In the genomic region with DNA sequence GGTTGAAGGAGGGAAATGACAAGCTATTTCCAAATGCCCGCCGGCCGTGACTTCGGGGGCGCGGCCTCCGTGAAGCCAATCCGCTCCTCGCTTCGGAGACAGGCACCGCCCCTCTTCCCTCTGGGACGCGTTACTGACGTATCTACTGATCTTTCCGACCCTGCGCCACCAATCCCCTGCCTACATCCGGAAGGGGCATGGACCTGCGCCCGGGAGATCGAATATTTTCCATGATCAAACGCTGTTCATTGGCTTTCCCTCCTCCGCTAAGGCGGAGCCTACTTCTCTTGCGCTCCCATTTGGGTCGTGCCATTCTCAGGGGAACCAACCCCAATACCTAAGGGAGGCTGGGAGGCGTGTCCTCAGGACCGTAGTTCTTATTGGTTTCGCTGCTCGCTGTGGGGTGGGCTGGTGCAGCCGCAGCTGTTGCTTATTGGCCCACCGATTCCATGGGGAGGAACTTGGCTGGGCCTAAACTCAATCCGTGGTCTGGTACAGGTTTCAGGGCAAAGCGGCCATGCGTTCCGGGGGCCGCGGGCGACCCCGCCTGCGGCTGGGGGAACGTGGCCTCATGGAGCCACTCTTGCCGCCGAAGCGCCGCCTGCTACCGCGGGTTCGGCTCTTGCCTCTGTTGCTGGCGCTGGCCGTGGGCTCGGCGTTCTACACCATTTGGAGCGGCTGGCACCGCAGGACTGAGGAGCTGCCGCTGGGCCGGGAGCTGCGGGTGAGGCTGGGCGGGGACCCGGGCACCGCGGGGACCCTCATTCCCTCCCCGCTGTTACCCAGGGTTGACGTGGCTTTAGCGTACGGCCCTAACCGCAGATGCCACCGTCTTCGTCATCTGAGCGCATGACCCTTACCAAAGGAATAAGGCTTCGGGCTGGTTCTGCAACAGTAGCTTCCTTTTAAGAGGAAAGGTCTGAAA, we compare ENCODE assay signal across 1 cellular context.
TF ChIP-seq lines count a peak whose summit lies in the region.

Gene QPCTL, plus strand, starts transcription at position 480 of the 925 bp plus-strand sequence. Its CDS starts 38 bp downstream, at position 518.

TF ChIP-seq in K562, 482 proteins besides CTCF, POLR2A, EP300 and RAD21 (continued from another document and continues in another):
- TF ChIP-seq MTA1 (IDR thresholded peaks at IDR 0.05; ENCODE audit: borderline replicate concordance): peak; percentile 83
- TF ChIP-seq GMEB1 (CRISPR knock-in tag; IDR thresholded peaks at IDR 0.05): no peak
- no peak for TF ChIP-seq SMC3 (conservative IDR thresholded peaks at IDR 0.05; ENCODE audit: insufficient read depth, low read depth, low read length)
- TF ChIP-seq, protein P1, sequence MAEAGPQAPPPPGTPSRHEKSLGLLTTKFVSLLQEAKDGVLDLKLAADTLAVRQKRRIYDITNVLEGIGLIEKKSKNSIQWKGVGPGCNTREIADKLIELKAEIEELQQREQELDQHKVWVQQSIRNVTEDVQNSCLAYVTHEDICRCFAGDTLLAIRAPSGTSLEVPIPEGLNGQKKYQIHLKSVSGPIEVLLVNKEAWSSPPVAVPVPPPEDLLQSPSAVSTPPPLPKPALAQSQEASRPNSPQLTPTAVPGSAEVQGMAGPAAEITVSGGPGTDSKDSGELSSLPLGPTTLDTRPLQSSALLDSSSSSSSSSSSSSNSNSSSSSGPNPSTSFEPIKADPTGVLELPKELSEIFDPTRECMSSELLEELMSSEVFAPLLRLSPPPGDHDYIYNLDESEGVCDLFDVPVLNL (CRISPR knock-in tag; IDR thresholded peaks at IDR 0.05; ENCODE audit: low read depth): peak; percentile 94; the same call in 1 of the 2 replicates
- 0 out of 2 replicates have a peak, but pooled peaks have one; percentile 27 for TF ChIP-seq FOXK1 (CRISPR knock-in tag; IDR thresholded peaks at IDR 0.05; ENCODE audit: borderline replicate concordance)
- no peak for TF ChIP-seq ZNF3 (CRISPR knock-in tag; IDR thresholded peaks at IDR 0.05)
- no peak for TF ChIP-seq GATAD2A (IDR thresholded peaks at IDR 0.05)
- TF ChIP-seq PPARD (CRISPR knock-in tag; IDR thresholded peaks at IDR 0.05): no peak
- TF ChIP-seq ADNP (tag; IDR thresholded peaks at IDR 0.05): no peak
- peak; percentile 95 for TF ChIP-seq POLR2G (IDR thresholded peaks at IDR 0.05; ENCODE audit: low read depth, low read length)
- peak; percentile 100 for TF ChIP-seq CC2D1A (IDR thresholded peaks at IDR 0.05)
- no peak for TF ChIP-seq NFATC3 (IDR thresholded peaks at IDR 0.05)
- TF ChIP-seq ZNF134 (CRISPR knock-in tag; conservative IDR thresholded peaks at IDR 0.05): no peak
- no peak for TF ChIP-seq STAT5A (IDR thresholded peaks at IDR 0.05; ENCODE audit: borderline replicate concordance, low read length)
- TF ChIP-seq RAD51 (IDR thresholded peaks at IDR 0.05; ENCODE audit: borderline replicate concordance, low read depth): peak; percentile 19; the same call in 1 of the 2 replicates
- no peak for TF ChIP-seq DEAF1 (CRISPR knock-in tag; IDR thresholded peaks at IDR 0.05)
- TF ChIP-seq PHF8 (IDR thresholded peaks at IDR 0.05; ENCODE audit: borderline replicate concordance, low read length): peak; percentile 85; the same call in 1 of the 2 replicates
- no peak for TF ChIP-seq SRSF7 (optimal IDR thresholded peaks at IDR 0.05; ENCODE audit: low read depth, low read length)
- no peak for TF ChIP-seq U2AF2 (optimal IDR thresholded peaks at IDR 0.05; ENCODE audit: low read depth, low read length)
- no peak for TF ChIP-seq TARDBP (IDR thresholded peaks at IDR 0.05)
- TF ChIP-seq RCOR1 (IDR thresholded peaks at IDR 0.05; ENCODE audit: borderline replicate concordance in 1 of 2, low read depth in 2 of 2, low read length in 2 of 2): no peak; a peak in 1 of 4 replicates
- peak; percentile 79; the same call in 1 of the 2 replicates for TF ChIP-seq SPI1 (IDR thresholded peaks at IDR 0.05; ENCODE audit: borderline replicate concordance, low read depth, low read length)
- TF ChIP-seq POLR2B (IDR thresholded peaks at IDR 0.05; ENCODE audit: low read depth, partially characterized antibody): peak; percentile 60
- no peak for TF ChIP-seq COPS2 (conservative IDR thresholded peaks at IDR 0.05)
- TF ChIP-seq CHD1 (IDR thresholded peaks at IDR 0.05; ENCODE audit: low read length): peak; percentile 73
- TF ChIP-seq RFX7 (CRISPR knock-in tag; IDR thresholded peaks at IDR 0.05): no peak
- 0 out of 2 replicates have a peak, but pooled peaks have one; percentile 71 for TF ChIP-seq RB1 (IDR thresholded peaks at IDR 0.05; ENCODE audit: low read depth)
- no peak for TF ChIP-seq PURB (CRISPR knock-in tag; IDR thresholded peaks at IDR 0.05; ENCODE audit: low read depth)
- no peak for TF ChIP-seq ZNF395 (CRISPR knock-in tag; IDR thresholded peaks at IDR 0.05)
- TF ChIP-seq HCFC1 (IDR thresholded peaks at IDR 0.05; ENCODE audit: low read depth, low read length): no peak
- TF ChIP-seq, protein P2, sequence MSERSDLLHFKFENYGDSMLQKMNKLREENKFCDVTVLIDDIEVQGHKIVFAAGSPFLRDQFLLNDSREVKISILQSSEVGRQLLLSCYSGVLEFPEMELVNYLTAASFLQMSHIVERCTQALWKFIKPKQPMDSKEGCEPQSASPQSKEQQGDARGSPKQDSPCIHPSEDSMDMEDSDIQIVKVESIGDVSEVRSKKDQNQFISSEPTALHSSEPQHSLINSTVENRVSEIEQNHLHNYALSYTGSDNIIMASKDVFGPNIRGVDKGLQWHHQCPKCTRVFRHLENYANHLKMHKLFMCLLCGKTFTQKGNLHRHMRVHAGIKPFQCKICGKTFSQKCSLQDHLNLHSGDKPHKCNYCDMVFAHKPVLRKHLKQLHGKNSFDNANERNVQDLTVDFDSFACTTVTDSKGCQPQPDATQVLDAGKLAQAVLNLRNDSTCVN (CRISPR knock-in tag; IDR thresholded peaks at IDR 0.05): no peak
- TF ChIP-seq, protein P3, sequence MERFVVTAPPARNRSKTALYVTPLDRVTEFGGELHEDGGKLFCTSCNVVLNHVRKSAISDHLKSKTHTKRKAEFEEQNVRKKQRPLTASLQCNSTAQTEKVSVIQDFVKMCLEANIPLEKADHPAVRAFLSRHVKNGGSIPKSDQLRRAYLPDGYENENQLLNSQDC (CRISPR knock-in tag; IDR thresholded peaks at IDR 0.05): no peak
- TF ChIP-seq ZNF644 (tag; IDR thresholded peaks at IDR 0.05; ENCODE audit: low read depth): no peak
- peak; percentile 52 for TF ChIP-seq KDM5B (IDR thresholded peaks at IDR 0.05; ENCODE audit: insufficient replicate concordance, low read depth, low read length)
- no peak for TF ChIP-seq POU5F1 (IDR thresholded peaks at IDR 0.05; ENCODE audit: borderline replicate concordance, low read depth, low read length, partially characterized antibody)
- TF ChIP-seq MEF2A (IDR thresholded peaks at IDR 0.05; ENCODE audit: control insufficient read depth, low read depth, low read length): no peak
- no peak for TF ChIP-seq ZNF143 (CRISPR knock-in tag; IDR thresholded peaks at IDR 0.05)
- TF ChIP-seq ZBTB43 (CRISPR knock-in tag; IDR thresholded peaks at IDR 0.05): no peak
- TF ChIP-seq, protein P4, sequence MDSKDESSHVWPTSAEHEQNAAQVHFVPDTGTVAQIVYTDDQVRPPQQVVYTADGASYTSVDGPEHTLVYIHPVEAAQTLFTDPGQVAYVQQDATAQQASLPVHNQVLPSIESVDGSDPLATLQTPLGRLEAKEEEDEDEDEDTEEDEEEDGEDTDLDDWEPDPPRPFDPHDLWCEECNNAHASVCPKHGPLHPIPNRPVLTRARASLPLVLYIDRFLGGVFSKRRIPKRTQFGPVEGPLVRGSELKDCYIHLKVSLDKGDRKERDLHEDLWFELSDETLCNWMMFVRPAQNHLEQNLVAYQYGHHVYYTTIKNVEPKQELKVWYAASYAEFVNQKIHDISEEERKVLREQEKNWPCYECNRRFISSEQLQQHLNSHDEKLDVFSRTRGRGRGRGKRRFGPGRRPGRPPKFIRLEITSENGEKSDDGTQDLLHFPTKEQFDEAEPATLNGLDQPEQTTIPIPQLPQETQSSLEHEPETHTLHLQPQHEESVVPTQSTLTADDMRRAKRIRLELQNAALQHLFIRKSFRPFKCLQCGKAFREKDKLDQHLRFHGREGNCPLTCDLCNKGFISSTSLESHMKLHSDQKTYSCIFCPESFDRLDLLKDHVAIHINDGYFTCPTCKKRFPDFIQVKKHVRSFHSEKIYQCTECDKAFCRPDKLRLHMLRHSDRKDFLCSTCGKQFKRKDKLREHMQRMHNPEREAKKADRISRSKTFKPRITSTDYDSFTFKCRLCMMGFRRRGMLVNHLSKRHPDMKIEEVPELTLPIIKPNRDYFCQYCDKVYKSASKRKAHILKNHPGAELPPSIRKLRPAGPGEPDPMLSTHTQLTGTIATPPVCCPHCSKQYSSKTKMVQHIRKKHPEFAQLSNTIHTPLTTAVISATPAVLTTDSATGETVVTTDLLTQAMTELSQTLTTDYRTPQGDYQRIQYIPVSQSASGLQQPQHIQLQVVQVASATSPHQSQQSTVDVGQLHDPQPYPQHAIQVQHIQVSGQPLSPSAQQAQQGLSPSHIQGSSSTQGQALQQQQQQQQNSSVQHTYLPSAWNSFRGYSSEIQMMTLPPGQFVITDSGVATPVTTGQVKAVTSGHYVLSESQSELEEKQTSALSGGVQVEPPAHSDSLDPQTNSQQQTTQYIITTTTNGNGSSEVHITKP (IDR thresholded peaks at IDR 0.05; ENCODE audit: partially characterized antibody): peak; percentile 94
- no peak for TF ChIP-seq HOXB6 (CRISPR knock-in tag; IDR thresholded peaks at IDR 0.05; ENCODE audit: borderline replicate concordance)
- TF ChIP-seq HSF4 (CRISPR knock-in tag; IDR thresholded peaks at IDR 0.05; ENCODE audit: borderline replicate concordance): no peak
- no peak for TF ChIP-seq MAFK (IDR thresholded peaks at IDR 0.05; ENCODE audit: low read length)
- TF ChIP-seq SP2 (IDR thresholded peaks at IDR 0.05; ENCODE audit: extremely low read depth, low read depth, low read length, poor library complexity, severe bottlenecking): peak; percentile 56
- no peak for TF ChIP-seq MAFF (IDR thresholded peaks at IDR 0.05; ENCODE audit: low read length)
- TF ChIP-seq HDAC3 (IDR thresholded peaks at IDR 0.05; ENCODE audit: borderline replicate concordance, partially characterized antibody): no peak
- TF ChIP-seq ILK (tag; IDR thresholded peaks at IDR 0.05; ENCODE audit: borderline replicate concordance, low read depth): no peak
- peak in 2 of 3 experiments; percentile 69 to 72 for TF ChIP-seq YY1 (IDR thresholded peaks at IDR 0.05; ENCODE audit: borderline replicate concordance in 1 of 3, control insufficient read depth in 1 of 3, extremely low read depth in 1 of 3, insufficient read depth in 3 of 3, insufficient read length in 1 of 3, insufficient replicate concordance in 2 of 3, low read depth in 1 of 3, low read length in 2 of 3)
- peak in 1 of 2 experiments; percentile 54; a peak in 3 of 4 replicates for TF ChIP-seq MNT (conservative IDR thresholded peaks at IDR 0.05)
- TF ChIP-seq BCL6 (CRISPR knock-in tag; IDR thresholded peaks at IDR 0.05): no peak
- no peak for TF ChIP-seq PML (IDR thresholded peaks at IDR 0.05; ENCODE audit: low read length)
- peak; percentile 32 for TF ChIP-seq TAF1 (IDR thresholded peaks at IDR 0.05; ENCODE audit: control insufficient read depth, extremely low read depth, insufficient read depth, low read length, severe bottlenecking)
